Comparison of ENCODE assay signal across 12 cellular contexts in genomic region chr7:41045556-41046123, GRCh38.
A peak's percentile ranks its signal among the peaks of the same experiment; 100 is the strongest.
DNase-seq lines count a peak whose midpoint lies in the region; ATAC-seq, FAIRE-seq and TF ChIP-seq lines count a peak whose summit lies in the region.
"Had no signal": no experiment of that assay in that cellular context is flagged by ENCODE, and none has a peak within 500 bp of the region (broad histone marks: within the 10 kb centered on the region; RNA-seq: fewer than 3 reads in every experiment).

No MANE protein-coding gene starts in this region.

- FAIRE-seq in H54 (lab: Jason Lieb, UNC): no peak

- no peaks in the 10 kb centered on the region for H3K9me2 ChIP-seq in GM23248 (ENCODE audit: insufficient read depth)

- H2AFZ ChIP-seq in H9 (ENCODE audit: low read length) (no peak overlapping the region), GM23248 (no peak overlapping the region)

- no peak overlapping the region for H2BK20ac ChIP-seq in H9 (ENCODE audit: low read depth, low read length, poor library complexity, severe bottlenecking)

- no peak for TF ChIP-seq POLR2A in H54 (IDR thresholded peaks at IDR 0.05; ENCODE audit: low read depth, low read length)

- peaks cover 3 to 4% of the 10 kb centered on the region in 2 experiments; a peak in 3 of 5 replicates for H3K9me3 Mint-ChIP-seq in H9

- H3K4me3 Mint-ChIP-seq in H9: no peak overlapping the region
- H3K4me3 Mint-ChIP-seq: activated naive CD8-positive, alpha-beta T cell had no signal

- peaks cover 4% of the 10 kb centered on the region for H3K27me3 Mint-ChIP-seq in H9 (ENCODE audit: low read depth)

- H3K4me2 ChIP-seq in H9 (ENCODE audit: insufficient read depth, insufficient read length, low read length): no peak overlapping the region
- H3K4me2 ChIP-seq in GM23248 (ENCODE audit: unreplicated experiment): no peak overlapping the region
- H3K4me2 ChIP-seq: BLaER1 had no signal

- H3K79me2 ChIP-seq in H9 (ENCODE audit: insufficient read depth, low read length) (no peaks in the 10 kb centered on the region), GM23248 (ENCODE audit: insufficient read depth) (no peaks in the 10 kb centered on the region)

- peak overlapping the region; percentile 47 for H3K27ac ChIP-seq in AG04450 (ENCODE audit: low read depth, low read length)
- H3K27ac ChIP-seq in H9 (ENCODE audit: insufficient read length, low read depth, low read length): no peak overlapping the region
- H3K27ac ChIP-seq in RWPE1: no peak overlapping the region
- H3K27ac ChIP-seq in GM23248: no peak overlapping the region
- H3K27ac ChIP-seq: BLaER1 had no signal

- H3T11ph ChIP-seq in H9 (ENCODE audit: low read length): no peak overlapping the region

- POLR2A ChIA-PET in AG04450 (lab: Yijun Ruan, JAX) (no interaction called here), RWPE1 (lab: Yijun Ruan, JAX; ENCODE audit: low non-redundant PET) (no interaction called here)

- CTCF ChIA-PET in AG04450 (lab: Charles Lee) (interaction anchor here (0.7 kb wide), 1 partner anchor 652 kb away, joined by 3 read pairs; no protein-coding TSS in a partner anchor), RWPE1 (lab: Yijun Ruan, JAX) (interaction anchor here (0.6 to 3.1 kb wide), 5 partner anchors 20 to 702 kb away, joined by 3 to 24 read pairs (median 5); no protein-coding TSS in a partner anchor)

- H3K56ac ChIP-seq in H9 (ENCODE audit: insufficient read length, low read depth, low read length): no peak overlapping the region

- no peaks in the 10 kb centered on the region for H3K36me3 Mint-ChIP-seq in H9 (ENCODE audit: insufficient read depth in 1 of 3, low read depth in 3 of 3)
- H3K36me3 Mint-ChIP-seq: activated naive CD8-positive, alpha-beta T cell had no signal

- no peak overlapping the region for H4K91ac ChIP-seq in H9 (ENCODE audit: insufficient read length, low read depth, low read length)

- no peak overlapping the region for H3K4me3 ChIP-seq in AG04450 (ENCODE audit: low read depth, low read length)
- H3K4me3 ChIP-seq in kidney epithelial cell (ENCODE audit: low read depth, low read length): no peak overlapping the region
- no peak overlapping the region for H3K4me3 ChIP-seq in GM23248
- H3K4me3 ChIP-seq: BLaER1 had no signal

- no peaks in the 10 kb centered on the region for H4K20me1 ChIP-seq in H9 (ENCODE audit: control insufficient read depth, insufficient read depth, insufficient read length)
- no peaks in the 10 kb centered on the region for H4K20me1 ChIP-seq in GM23248 (ENCODE audit: insufficient read depth)
- H4K20me1 ChIP-seq: BLaER1 had no signal

- H3K23me2 ChIP-seq in H9 (ENCODE audit: insufficient read length, low read depth, low read length, poor library complexity, severe bottlenecking): no peaks in the 10 kb centered on the region

- no peak overlapping the region for H2AK5ac ChIP-seq in H9 (ENCODE audit: insufficient read length, low read length)

- H3K9ac ChIP-seq in H9 (ENCODE audit: extremely low read depth, insufficient read length, low read length): no peak overlapping the region
- no peak overlapping the region for H3K9ac ChIP-seq in GM23248
- H3K9ac ChIP-seq: BLaER1 had no signal

- no peak overlapping the region for H3K4ac ChIP-seq in H9 (ENCODE audit: low read depth, low read length)

- H3K79me1 ChIP-seq in H9 (ENCODE audit: insufficient read depth, low read depth, low read length, poor library complexity, severe bottlenecking): no peaks in the 10 kb centered on the region

- H3K4me1 ChIP-seq in H9 (ENCODE audit: insufficient read depth, low read length) (no peaks in the 10 kb centered on the region), GM23248 (ENCODE audit: insufficient read depth) (no peaks in the 10 kb centered on the region)
- H3K4me1 ChIP-seq: BLaER1 had no signal

- H2BK120ac ChIP-seq in H9 (ENCODE audit: low read depth, low read length, poor library complexity, severe bottlenecking): no peak overlapping the region

- no peak overlapping the region for H3K27ac Mint-ChIP-seq in H9
- H3K27ac Mint-ChIP-seq: activated naive CD8-positive, alpha-beta T cell had no signal

- H3K36me3 ChIP-seq in kidney epithelial cell (ENCODE audit: control insufficient read depth, insufficient read depth, low read length): no peaks in the 10 kb centered on the region
- no peaks in the 10 kb centered on the region for H3K36me3 ChIP-seq in GM23248 (ENCODE audit: low read depth)
- H3K36me3 ChIP-seq: BLaER1 had no signal

- H3K18ac ChIP-seq in H9 (ENCODE audit: insufficient read length, low read depth, low read length): no peak overlapping the region

- no peak overlapping the region for H2BK5ac ChIP-seq in H9 (ENCODE audit: insufficient read length, low read length)

- no peak overlapping the region for H4K8ac ChIP-seq in H9 (replicated peaks; ENCODE audit: insufficient read length, low read depth, low read length)

- peaks cover 2% of the 10 kb centered on the region for H3K27me3 ChIP-seq in AG04450 (ENCODE audit: control insufficient read depth, insufficient read depth, low read length)
- H3K27me3 ChIP-seq in H9 (ENCODE audit: insufficient read depth, low read length): no peaks in the 10 kb centered on the region
- H3K27me3 ChIP-seq in kidney epithelial cell (ENCODE audit: control insufficient read depth, insufficient read depth, low read length): no peaks in the 10 kb centered on the region
- H3K27me3 ChIP-seq in GM23248 (replicated peaks; ENCODE audit: insufficient read depth): no peaks in the 10 kb centered on the region
- H3K27me3 ChIP-seq: BLaER1 had no signal

- H3F3A ChIP-seq in GM23248 (ENCODE audit: insufficient read depth): no peaks in the 10 kb centered on the region

- no CpG with 5 or more reads among the region's 3 CpGs for WGBS in H9 (ENCODE audit: extremely low coverage, insufficient read length, low lambda C conversion rate)
- WGBS in GM23248 (ENCODE audit: low coverage in 1 of 2, low lambda C conversion rate in 2 of 2, missing lambda C conversion rate in 2 of 2), 2 experiments: 94 to 95% methylated on average over 3 of the region's 3 CpGs

- TF ChIP-seq CTCF in AG04450 (IDR thresholded peaks at IDR 0.05; ENCODE audit: low read depth, low read length) (no peak), H9 (conservative IDR thresholded peaks at IDR 0.05) (peak; percentile 58), RWPE1 (conservative IDR thresholded peaks at IDR 0.05; ENCODE audit: low read depth) (no peak; the same call in 1 of the 2 replicates), kidney epithelial cell (IDR thresholded peaks at IDR 0.05; ENCODE audit: insufficient read depth, low read length, poor library complexity, severe bottlenecking) (peak; percentile 58)

- H3K9me3 ChIP-seq in AG04450 (ENCODE audit: control insufficient read depth, insufficient read depth, low read length) (peaks cover 9% of the 10 kb centered on the region; the same call in 1 of the 2 replicates), H9 (ENCODE audit: control insufficient read depth, low read depth, low read length) (no peaks in the 10 kb centered on the region), GM23248 (ENCODE audit: low read depth) (no peaks in the 10 kb centered on the region)

- H3K23ac ChIP-seq in H9 (ENCODE audit: insufficient read length, low read depth, low read length): no peak overlapping the region

- in situ Hi-C loops in GM23248 (cut with MboI): no loop called here

- H3K4me1 Mint-ChIP-seq in H9: no peaks in the 10 kb centered on the region; a peak in 1 of 4 replicates

- no peak overlapping the region for H3K14ac ChIP-seq in H9 (ENCODE audit: insufficient read depth, low read length)

- H2BK15ac ChIP-seq in H9 (ENCODE audit: low read depth, low read length): no peak overlapping the region

- no peak for DNase-seq in AG04450 (ENCODE audit: low read depth, low spot score)
- peak; percentile 46 for DNase-seq in H9
- DNase-seq in RWPE1 (ENCODE audit: low spot score): peak; percentile 53
- DNase-seq in kidney epithelial cell (ENCODE audit: low read depth): no peak
- no peak for DNase-seq in GM23248
- DNase-seq in hepatic stellate cell (ENCODE audit: low spot score): no peak
- no peak for DNase-seq in H54 (ENCODE audit: insufficient read length, low spot score)
- DNase-seq: NCI-H187; stimulated activated CD4-positive, alpha-beta T cell treated with anti-CD3 and anti-CD28 coated beads, Interleukin-4, amount 100 ng/mL, for 4 hours had no signal

- no peak overlapping the region for H4K5ac ChIP-seq in H9 (ENCODE audit: insufficient read length, low read depth, low read length)

- no peak for ATAC-seq in HG02798 (IDR thresholded peaks at IDR 0.05; ENCODE audit: poor library complexity, unreplicated experiment)

- H2BK12ac ChIP-seq in H9 (ENCODE audit: insufficient read length, low read depth, low read length): no peak overlapping the region

Comparison
In these comparisons a context has a peak if more than half of its experiments do, and no peak if none do; other contexts are left out.
1. DNase-seq: peak in H9 (single experiment) and RWPE1 (single experiment); none in AG04450 (single experiment), kidney epithelial cell (single experiment), GM23248 (single experiment), hepatic stellate cell (single experiment) and H54 (single experiment).
2. CTCF ChIP-seq: peak in H9 (single experiment) and kidney epithelial cell (single experiment); none in AG04450 (single experiment) and RWPE1 (single experiment).